9 cellular contexts compared by ENCODE assay signal in the genomic region with DNA sequence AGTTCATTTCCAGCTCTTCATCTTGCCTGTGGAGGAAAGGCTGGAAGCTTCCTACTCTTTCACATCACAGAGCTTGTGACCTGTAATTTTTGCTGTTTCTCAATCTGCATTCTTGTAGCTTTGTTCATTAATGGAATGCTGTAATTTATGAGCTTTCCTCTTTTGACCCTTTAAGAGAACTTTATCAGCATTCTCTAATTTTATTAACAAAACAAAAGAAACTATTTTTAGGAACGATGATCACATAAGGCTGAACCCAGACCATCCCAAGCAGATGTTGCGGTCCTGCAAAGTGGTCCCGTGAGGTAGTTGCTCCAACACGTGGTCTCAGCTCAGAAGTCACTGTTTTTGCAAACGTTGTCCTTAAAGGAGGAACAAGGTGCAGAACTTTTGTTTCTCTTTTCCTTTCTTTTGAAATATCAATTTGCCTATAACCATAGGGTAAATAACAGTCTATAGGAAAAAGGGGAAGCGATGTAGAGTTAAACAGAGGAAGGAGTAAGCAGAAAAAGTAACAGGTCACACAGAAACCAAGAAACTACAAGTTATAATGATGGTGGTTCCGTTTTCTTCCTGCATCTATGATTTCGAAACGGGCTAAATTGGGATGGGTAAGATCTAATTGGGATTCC.
A peak's percentile ranks its signal among the peaks of the same experiment; 100 is the strongest.
DNase-seq lines count a peak whose midpoint lies in the region; ATAC-seq and TF ChIP-seq lines count a peak whose summit lies in the region.
"Had no signal": no experiment of that assay in that cellular context is flagged by ENCODE, and none has a peak within 500 bp of the region (broad histone marks: within the 10 kb centered on the region; RNA-seq: fewer than 3 reads in every experiment).

No MANE protein-coding gene starts in this region.

- H3K27me3 Mint-ChIP-seq in activated naive CD4-positive, alpha-beta T cell treated with anti-CD3 and anti-CD28 coated beads for 36 hours (ENCODE audit: low read depth) = peaks cover 14% of the 10 kb centered on the region

- peak overlapping the region; percentile 31 to 90 (median 70) for H3K27ac ChIP-seq in BLaER1 treated with 17β-estradiol and CSF1 and Interleukin-3, amounts not matched to agents 10 nM and 100 nM

- in situ Hi-C loops in KBM-7 (cut with MboI; ENCODE audit: low pct_unique_long_range_greater_than_20kb, low sequenced_read_pairs) = no loop called here

- H3K27ac Mint-ChIP-seq in activated naive CD4-positive, alpha-beta T cell treated with anti-CD3 and anti-CD28 coated beads for 36 hours = no peak overlapping the region

- no peaks in the 10 kb centered on the region for H4K20me1 ChIP-seq in BLaER1 treated with 17β-estradiol and CSF1 and Interleukin-3, amounts not matched to agents 10 nM and 100 nM

- peak overlapping the region in 8 of 11 experiments; percentile 3 to 72 (median 43); a peak in 12 of 22 replicates for H3K9ac ChIP-seq in BLaER1 treated with 17β-estradiol and CSF1 and Interleukin-3, amounts not matched to agents 10 nM and 100 nM

- no peaks in the 10 kb centered on the region for H3K9me3 Mint-ChIP-seq in activated naive CD4-positive, alpha-beta T cell treated with anti-CD3 and anti-CD28 coated beads for 36 hours

- no peaks in the 10 kb centered on the region for H3K9me3 ChIP-seq in BLaER1 treated with 17β-estradiol and CSF1 and Interleukin-3, amounts not matched to agents 10 nM and 100 nM (replicated peaks in 1 of 11)

- H3K4me3 Mint-ChIP-seq in activated naive CD4-positive, alpha-beta T cell treated with anti-CD3 and anti-CD28 coated beads for 36 hours = no peak overlapping the region

- H3K4me3 ChIP-seq in BLaER1 treated with 17β-estradiol and CSF1 and Interleukin-3, amounts not matched to agents 10 nM and 100 nM = peak overlapping the region in 1 of 10 experiments; percentile 3; a peak in 2 of 20 replicates
- no peak overlapping the region for H3K4me3 ChIP-seq in fibroblast of mammary gland (ENCODE audit: control insufficient read depth, low read depth, low read length)

- no peak for TF ChIP-seq CTCF in fibroblast of mammary gland (conservative IDR thresholded peaks at IDR 0.05; ENCODE audit: control insufficient read depth, insufficient read depth, low read depth, low read length)

- ATAC-seq in GM21447 (IDR thresholded peaks at IDR 0.05; ENCODE audit: unreplicated experiment) = peak; percentile 61
- ATAC-seq in activated CD4-positive, CD25-positive, alpha-beta regulatory T cell treated with anti-CD3 and anti-CD28 coated beads, Interleukin-2, amount 50 U/mL, for 24 hours = no peak

- no peaks in the 10 kb centered on the region for H3K36me3 ChIP-seq in BLaER1 treated with 17β-estradiol and CSF1 and Interleukin-3, amounts not matched to agents 10 nM and 100 nM

- H3K36me3 Mint-ChIP-seq in activated naive CD4-positive, alpha-beta T cell treated with anti-CD3 and anti-CD28 coated beads for 36 hours (ENCODE audit: low read depth) = no peaks in the 10 kb centered on the region

- peak overlapping the region; percentile 44 to 75 (median 65) for H3K4me2 ChIP-seq in BLaER1 treated with 17β-estradiol and CSF1 and Interleukin-3, amounts not matched to agents 10 nM and 100 nM

- DNase-seq in KBM-7 (peak; percentile 7), fibroblast of mammary gland (ENCODE audit: low read depth) (peak; percentile 59)
- DNase-seq in activated naive CD4-positive, alpha-beta T cell treated with anti-CD3 and anti-CD28 coated beads for 36 hours = no peak
- DNase-seq in stimulated activated CD4-positive, alpha-beta T cell treated with anti-CD3 and anti-CD28 coated beads, Interleukin-15, amount 100 ng/mL, for 24 hours = no peak
- no peak for DNase-seq in effector CD8-positive, alpha-beta T cell (lab: John Stamatoyannopoulos, UW)
- DNase-seq: DMS 273 treated with DMSO at 0.1 percent for 48 hours had no signal

- intact Hi-C loops in activated naive CD4-positive, alpha-beta T cell treated with anti-CD3 and anti-CD28 coated beads for 36 hours (cut with micrococcal nuclease) = no loop called here

- H3K27me3 ChIP-seq in BLaER1 treated with 17β-estradiol and CSF1 and Interleukin-3, amounts not matched to agents 10 nM and 100 nM = no peaks in the 10 kb centered on the region

- no peaks in the 10 kb centered on the region for H3K4me1 Mint-ChIP-seq in activated naive CD4-positive, alpha-beta T cell treated with anti-CD3 and anti-CD28 coated beads for 36 hours (ENCODE audit: low read depth)

- CTCF ChIA-PET in activated naive CD4-positive, alpha-beta T cell treated with anti-CD3 and anti-CD28 coated beads for 36 hours (lab: Charles Lee) = no interaction called here

- H3K4me1 ChIP-seq in BLaER1 treated with 17β-estradiol and CSF1 and Interleukin-3, amounts not matched to agents 10 nM and 100 nM = peaks cover 21 to 73% (median 30%) of the 10 kb centered on the region in 10 experiments

Comparison
In these comparisons a context has a peak if more than half of its experiments do, and no peak if none do; other contexts are left out.
1. DNase-seq: peak in KBM-7 (single experiment) and fibroblast of mammary gland (single experiment); none in activated naive CD4-positive, alpha-beta T cell treated with anti-CD3 and anti-CD28 coated beads for 36 hours (single experiment), stimulated activated CD4-positive, alpha-beta T cell treated with anti-CD3 and anti-CD28 coated beads, Interleukin-15, amount 100 ng/mL, for 24 hours (single experiment) and effector CD8-positive, alpha-beta T cell (single experiment).